Comparison of ENCODE assay signal across 29 cellular contexts in genomic region chr20:18971121-18971520, GRCh38.
"Had no signal": no experiment of that assay in that cellular context is flagged by ENCODE, and none has a peak within 500 bp of the region (broad histone marks: within the 10 kb centered on the region; RNA-seq: fewer than 3 reads in every experiment).

No MANE protein-coding gene starts in this region.

- ATAC-seq: activated CD8-positive, alpha-beta memory T cell treated with anti-CD3 and anti-CD28 coated beads, Interleukin-2, amount 10 ng/mL, durations not matched to agents 7 days and 5 days; activated T-helper 17 cell treated with anti-CD3 and anti-CD28 coated beads, Interleukin-2, amount 50 U/mL, for 72 hours; body of pancreas had no signal

- H3K4me3 ChIP-seq: body of pancreas, MG63, Peyer's patch had no signal

- H3K27ac ChIP-seq: body of pancreas, Peyer's patch, WERI-Rb-1 had no signal

- H3K36me3 ChIP-seq: MG63, Peyer's patch, WERI-Rb-1 had no signal

- H3K27me3 ChIP-seq: body of pancreas, MG63, Peyer's patch had no signal

- FAIRE-seq: astrocyte had no signal

- H3K4me1 ChIP-seq: body of pancreas, Peyer's patch had no signal

- DNase-seq: activated CD4-positive, alpha-beta memory T cell treated with anti-CD3 and anti-CD28 coated beads, Interleukin-2, amount 10 ng/mL, durations not matched to agents 7 days and 5 days; activated CD4-positive, alpha-beta T cell treated with anti-CD3 and anti-CD28 coated beads for 1 hour; activated CD4-positive, alpha-beta T cell treated with anti-CD3 and anti-CD28 coated beads for 48 hours; activated CD4-positive, CD25-positive, alpha-beta regulatory T cell; activated CD8-positive, alpha-beta memory T cell treated with anti-CD3 and anti-CD28 coated beads for 24 hours; activated CD8-positive, alpha-beta memory T cell treated with anti-CD3 and anti-CD28 coated beads, Interleukin-2, amount 10 ng/mL, durations not matched to agents 7 days and 5 days; activated CD8-positive, alpha-beta memory T cell treated with anti-CD3 and anti-CD28 coated beads, Interleukin-2, amount 50 U/mL, for 48 hours; activated effector memory CD4-positive, alpha-beta T cell treated with anti-CD3 and anti-CD28 coated beads, Interleukin-2, amount 50 U/mL, for 16 hours; activated naive CD4-positive, alpha-beta T cell; activated naive CD8-positive, alpha-beta T cell treated with anti-CD3 and anti-CD28 coated beads, Interleukin-2, amount 10 ng/mL, durations not matched to agents 7 days and 5 days; activated T-cell treated with anti-CD3 and anti-CD28 coated beads, Interleukin-2, amount 50 U/mL, for 48 hours; amygdala; body of pancreas; Karpas-422; KBM-7; MG63; MV-4-11; NCI-H1092; NCI-H1436 treated with DMSO at 0.1 percent for 48 hours; NCI-H1694 treated with DMSO at 0.1 percent for 48 hours; NCI-H345; NCI-H524 treated with DMSO at 0.1 percent for 48 hours; Peyer's patch; Right ventricle myocardium superior; RPMI8226; T1000; WERI-Rb-1 had no signal

- H3K9me3 ChIP-seq: body of pancreas, MG63, Peyer's patch had no signal
